Comparison of ENCODE assay signal across 9 cellular contexts in the genomic region with DNA sequence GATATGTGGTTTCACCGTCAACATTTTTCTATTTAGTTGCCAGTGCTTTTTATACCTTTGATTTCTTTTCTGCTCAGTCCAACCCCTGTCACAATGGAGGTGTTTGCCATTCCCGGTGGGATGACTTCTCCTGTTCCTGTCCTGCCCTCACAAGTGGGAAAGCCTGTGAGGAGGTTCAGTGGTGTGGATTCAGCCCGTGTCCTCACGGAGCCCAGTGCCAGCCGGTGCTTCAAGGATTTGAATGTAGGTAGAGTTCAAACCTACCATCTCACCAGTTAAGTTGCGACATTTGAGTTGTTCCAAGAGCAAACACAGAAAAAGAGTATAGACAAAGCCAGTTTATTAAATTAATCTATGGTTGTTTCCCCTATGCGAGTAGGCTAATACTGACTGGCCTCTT.
"Had no signal": no experiment of that assay in that cellular context is flagged by ENCODE, and none has a peak within 500 bp of the region (broad histone marks: within the 10 kb centered on the region; RNA-seq: fewer than 3 reads in every experiment).

No MANE protein-coding gene starts in this region.

- H3K9me3 ChIP-seq: HAP-1 had no signal

- H3K27ac Mint-ChIP-seq: HFFc6 had no signal

- DNase-seq: GM23248, H7, HFFc6, IMR-90, KG1 had no signal

- H3K4me3 Mint-ChIP-seq: HFFc6 had no signal

- H2AFZ ChIP-seq: GM23248 had no signal

- H3K27ac ChIP-seq: GM23248 had no signal

- H3K9me3 Mint-ChIP-seq: HFFc6 had no signal

- H3K9ac ChIP-seq: GM23248 had no signal

- H3K4me3 ChIP-seq: GM23248, HAP-1, K562 had no signal

- ATAC-seq: HCT116, K562 had no signal

- H3K36me3 ChIP-seq: HAP-1 had no signal

- FAIRE-seq: HTR-8/SVneo, K562 had no signal
